Comparison of ENCODE assay signal across 14 cellular contexts in the genomic region with DNA sequence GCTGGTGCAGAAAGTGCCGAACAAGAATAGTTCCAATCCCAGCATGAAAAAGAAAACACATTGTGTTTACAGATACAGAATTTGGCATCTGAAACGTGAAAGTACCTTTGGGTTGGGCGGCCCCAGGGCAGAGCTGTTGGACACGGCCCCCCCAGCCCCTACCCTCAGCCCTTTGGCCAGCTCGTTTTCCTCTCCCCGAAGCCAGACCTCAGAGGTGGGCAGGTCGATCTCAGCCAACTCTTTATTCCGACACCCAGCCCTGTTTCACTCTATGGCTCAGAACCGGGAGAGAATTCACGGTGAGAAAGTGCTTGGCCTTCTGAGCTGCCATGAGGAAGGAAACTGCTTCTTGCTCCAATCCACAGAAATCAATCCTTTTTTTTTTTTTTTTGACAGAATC. TPM values are rescaled to one million over a fixed set of nuclear protein-coding genes. Genes with fewer than 3 reads are reported as not detected.
DNase-seq lines count a peak whose midpoint lies in the region; ATAC-seq and TF ChIP-seq lines count a peak whose summit lies in the region.
"Had no signal": no experiment of that assay in that cellular context is flagged by ENCODE, and none has a peak within 500 bp of the region (broad histone marks: within the 10 kb centered on the region; RNA-seq: fewer than 3 reads in every experiment).

No MANE protein-coding gene starts in this region.

- H3K27ac Mint-ChIP-seq in endodermal cell: no peak overlapping the region
- H3K27ac Mint-ChIP-seq: CD8-positive, alpha-beta memory T cell had no signal

- H3K9me3 ChIP-seq in endodermal cell (ENCODE audit: control insufficient read depth, low read length): no peaks in the 10 kb centered on the region
- no peaks in the 10 kb centered on the region for H3K9me3 ChIP-seq in stomach smooth muscle (ENCODE audit: control insufficient read depth in 2 of 2, low read length in 2 of 2)
- no peaks in the 10 kb centered on the region for H3K9me3 ChIP-seq in smooth muscle cell (replicated peaks; ENCODE audit: low read depth)
- H3K9me3 ChIP-seq: BLaER1, Caco-2 had no signal

- intact Hi-C loops in posterior vena cava (cut with DNase I): no loop called here

- H3K36me3 ChIP-seq in endodermal cell (ENCODE audit: control insufficient read depth, insufficient read depth, low read length): peaks cover 8% of the 10 kb centered on the region
- peaks cover 0 to 2% of the 10 kb centered on the region in 2 donors for H3K36me3 ChIP-seq in stomach smooth muscle (ENCODE audit: control insufficient read depth in 2 of 2, insufficient read depth in 2 of 2, low read length in 2 of 2)
- no peaks in the 10 kb centered on the region for H3K36me3 ChIP-seq in smooth muscle cell (ENCODE audit: low read depth)
- H3K36me3 ChIP-seq: BLaER1 had no signal

- H3F3A ChIP-seq in smooth muscle cell (ENCODE audit: low read depth): no peaks in the 10 kb centered on the region

- H2AFZ ChIP-seq in smooth muscle cell (ENCODE audit: low read depth): no peak overlapping the region

- peak; percentile 17 for DNase-seq in activated CD8-positive, alpha-beta memory T cell treated with anti-CD3 and anti-CD28 coated beads, Interleukin-2, amount 50 U/mL, for 48 hours
- no peak for DNase-seq in activated CD8-positive, alpha-beta memory T cell treated with anti-CD3 and anti-CD28 coated beads, Interleukin-2, amount 50 U/mL, for 4 hours
- peak; percentile 39 for DNase-seq in endodermal cell
- DNase-seq in posterior vena cava (ENCODE audit: low spot score): peak; percentile 40
- DNase-seq in NOMO-1 treated with dmso at 0.1 percent for 144 hours (lab: John Stamatoyannopoulos, UW; ENCODE audit: unreplicated experiment): no peak
- no peak for DNase-seq in smooth muscle cell (lab: John Stamatoyannopoulos, UW; ENCODE audit: unreplicated experiment)
- DNase-seq: Caco-2; CD8-positive, alpha-beta memory T cell; GF-D8 had no signal

- H3K9me3 Mint-ChIP-seq in endodermal cell: no peaks in the 10 kb centered on the region
- H3K9me3 Mint-ChIP-seq: CD8-positive, alpha-beta memory T cell had no signal

- no peak overlapping the region for H3K4me2 ChIP-seq in smooth muscle cell
- H3K4me2 ChIP-seq: BLaER1 had no signal

- no peak for ATAC-seq in HG03025 (IDR thresholded peaks at IDR 0.05; ENCODE audit: low FRiP score, unreplicated experiment)
- ATAC-seq: HepG2 had no signal

- 89 to 95% methylated on average over 10 of the region's 10 CpGs for whole genome bisulfite sequencing in endodermal cell (ENCODE audit: insufficient coverage in 1 of 2, insufficient read length in 1 of 2), 2 experiments
- 88% methylated on average over 10 of the region's 10 CpGs for WGBS in smooth muscle cell (ENCODE audit: low lambda C conversion rate)

- H3K4me1 Mint-ChIP-seq in endodermal cell: peaks cover 40% of the 10 kb centered on the region
- H3K4me1 Mint-ChIP-seq: CD8-positive, alpha-beta memory T cell had no signal

- peaks cover 4% of the 10 kb centered on the region for H3K36me3 Mint-ChIP-seq in endodermal cell (ENCODE audit: low read depth)

- H3K4me3 Mint-ChIP-seq in endodermal cell: no peak overlapping the region
- H3K4me3 Mint-ChIP-seq: CD8-positive, alpha-beta memory T cell had no signal

- H4K20me1 ChIP-seq in smooth muscle cell (ENCODE audit: low read depth): no peaks in the 10 kb centered on the region
- H4K20me1 ChIP-seq: BLaER1 had no signal

- peaks cover 3% of the 10 kb centered on the region for H3K27me3 Mint-ChIP-seq in endodermal cell (ENCODE audit: insufficient read depth)

- H3K4me3 ChIP-seq in endodermal cell (ENCODE audit: low read length) (no peak overlapping the region), stomach smooth muscle (ENCODE audit: low read length in 2 of 2) (peak overlapping the region in 1 of 2 donors; percentile 35), smooth muscle cell (no peak overlapping the region)
- H3K4me3 ChIP-seq: BLaER1 had no signal

- H3K9ac ChIP-seq in endodermal cell (ENCODE audit: extremely low read depth, low read length, poor library complexity, severe bottlenecking) (no peak overlapping the region), stomach smooth muscle (ENCODE audit: low read length in 2 of 2) (no peak overlapping the region), smooth muscle cell (ENCODE audit: low read depth) (no peak overlapping the region)
- H3K9ac ChIP-seq: BLaER1 had no signal

- no peaks in the 10 kb centered on the region for H3K79me2 ChIP-seq in smooth muscle cell (ENCODE audit: low read depth)

- no peak overlapping the region for H3K27ac ChIP-seq in endodermal cell (ENCODE audit: low read depth, low read length)
- peak overlapping the region; percentile 31 for H3K27ac ChIP-seq in stomach smooth muscle (ENCODE audit: low read length)
- H3K27ac ChIP-seq in smooth muscle cell (ENCODE audit: low read depth): no peak overlapping the region
- H3K27ac ChIP-seq: 22Rv1, BLaER1 had no signal

- no peak for TF ChIP-seq CTCF in endodermal cell (conservative IDR thresholded peaks at IDR 0.05)
- no peak for TF ChIP-seq CTCF in smooth muscle cell (IDR thresholded peaks at IDR 0.05; ENCODE audit: borderline replicate concordance, insufficient read depth, poor library complexity, severe bottlenecking)

- H3K27me3 ChIP-seq in endodermal cell (ENCODE audit: control insufficient read depth, insufficient read depth, low read length, poor library complexity, severe bottlenecking) (no peaks in the 10 kb centered on the region), stomach smooth muscle (ENCODE audit: control insufficient read depth in 1 of 2, insufficient read depth in 2 of 2, low read length in 2 of 2) (no peaks in the 10 kb centered on the region), smooth muscle cell (ENCODE audit: low read depth) (peaks cover 34% of the 10 kb centered on the region)
- H3K27me3 ChIP-seq: BLaER1 had no signal

- H3K4me1 ChIP-seq in endodermal cell (ENCODE audit: control insufficient read depth, insufficient read depth, low read length) (peaks cover 12% of the 10 kb centered on the region), stomach smooth muscle (ENCODE audit: control insufficient read depth, insufficient read depth, low read length) (peaks cover 22% of the 10 kb centered on the region), smooth muscle cell (ENCODE audit: low read depth) (peaks cover 8% of the 10 kb centered on the region)
- H3K4me1 ChIP-seq: Caco-2 had no signal

RNA-seq across cellular contexts. Expression of gene NTN1, which starts 11.3 kb away (rescaled TPM):
- total RNA-seq in endodermal cell (10 to 100 TPM; 17.0 to 40.4 TPM), posterior vena cava (10 to 100 TPM in 1 of 2 donors, 1 to 10 TPM in 1; 6.9 to 15.4 TPM), smooth muscle cell (0.13 and 0.72 TPM in 2 replicates)
- 14.7 TPM for polyA plus RNA-seq in endodermal cell (2013, experiment 1 of 2)
- polyA plus RNA-seq in endodermal cell (2013, experiment 2 of 2): 18.4 TPM
- polyA plus RNA-seq in smooth muscle cell: 0.07 TPM in 1 of 2 replicates, not detected in the other
- polyA plus RNA-seq: CD8-positive, alpha-beta memory T cell had no signal

Comparison
In these comparisons a context has a peak if more than half of its experiments do, and no peak if none do; other contexts are left out.
1. DNase-seq: peak in activated CD8-positive, alpha-beta memory T cell treated with anti-CD3 and anti-CD28 coated beads, Interleukin-2, amount 50 U/mL, for 48 hours (single experiment), endodermal cell (single experiment) and posterior vena cava (single experiment); none in activated CD8-positive, alpha-beta memory T cell treated with anti-CD3 and anti-CD28 coated beads, Interleukin-2, amount 50 U/mL, for 4 hours (single experiment), NOMO-1 treated with dmso at 0.1 percent for 144 hours (single experiment) and smooth muscle cell (single experiment).